8 cellular contexts compared by ENCODE assay signal in genomic region chr15:98650871-98651481, GRCh38. TPM values are rescaled to one million over a fixed set of nuclear protein-coding genes. Genes with fewer than 3 reads are reported as not detected.
DNase-seq lines count a peak whose midpoint lies in the region; ATAC-seq, FAIRE-seq and TF ChIP-seq lines count a peak whose summit lies in the region.

No MANE protein-coding gene starts in this region.

- H3K27ac Mint-ChIP-seq in astrocyte (ENCODE audit: unreplicated experiment), result peak overlapping the region; percentile 99

- FAIRE-seq in A549 (lab: Jason Lieb, UNC), result no peak
- no peak for FAIRE-seq in astrocyte (lab: Jason Lieb, UNC)

- H3K9me3 Mint-ChIP-seq in astrocyte (ENCODE audit: unreplicated experiment), result peaks cover 1% of the 10 kb centered on the region

- peaks cover 2% of the 10 kb centered on the region for H3K36me3 Mint-ChIP-seq in astrocyte (ENCODE audit: low read depth, unreplicated experiment)

- TF ChIP-seq EP300 in A549 (IDR thresholded peaks at IDR 0.05), result no peak

- no peaks in the 10 kb centered on the region for H3K36me3 ChIP-seq in Loucy (ENCODE audit: insufficient read depth, low read length)
- H3K36me3 ChIP-seq in astrocyte (ENCODE audit: insufficient read depth, low read length), result no peaks in the 10 kb centered on the region
- H3K36me3 ChIP-seq in kidney epithelial cell (ENCODE audit: control insufficient read depth, insufficient read depth, low read length), result no peaks in the 10 kb centered on the region

- H3F3A ChIP-seq in Loucy (ENCODE audit: low read depth), result no peaks in the 10 kb centered on the region

- TF ChIP-seq RAD21 in A549 (conservative IDR thresholded peaks at IDR 0.05 in 1 of 2, IDR thresholded peaks at IDR 0.05 in 1 of 2), result no peak

- H3K4me2 ChIP-seq in A549 (peak overlapping the region; percentile 79), Loucy (ENCODE audit: low read depth, low read length, poor library complexity, severe bottlenecking) (peak overlapping the region; percentile 89), astrocyte (ENCODE audit: low read length) (peak overlapping the region; percentile 92)

- H3K9ac ChIP-seq in Loucy (ENCODE audit: low read depth, low read length, poor library complexity, severe bottlenecking) (peak overlapping the region; percentile 71), astrocyte (ENCODE audit: low read length) (peak overlapping the region; percentile 96)

- peaks cover 33% of the 10 kb centered on the region for H3K4me1 Mint-ChIP-seq in astrocyte (ENCODE audit: low read depth, unreplicated experiment)

- H3K4me3 Mint-ChIP-seq in astrocyte (ENCODE audit: unreplicated experiment), result peak overlapping the region; percentile 100

- WGBS in A549 (ENCODE audit: missing lambda C conversion rate), result 23% methylated on average over 37 of the region's 37 CpGs

- H3K27me3 ChIP-seq in Loucy (ENCODE audit: insufficient read depth, low read length, poor library complexity, severe bottlenecking) (peaks cover 9% of the 10 kb centered on the region), astrocyte (ENCODE audit: insufficient read depth, low read length) (no peaks in the 10 kb centered on the region), kidney epithelial cell (ENCODE audit: control insufficient read depth, insufficient read depth, low read length) (no peaks in the 10 kb centered on the region)

- H4K20me1 ChIP-seq in Loucy (ENCODE audit: insufficient read depth, low read length, poor library complexity, severe bottlenecking) (peaks cover 57% of the 10 kb centered on the region), astrocyte (ENCODE audit: insufficient read depth, low read length) (peaks cover 57% of the 10 kb centered on the region)

- no peak overlapping the region for H2AFZ ChIP-seq in Loucy (ENCODE audit: low read length)
- peak overlapping the region; percentile 43 for H2AFZ ChIP-seq in astrocyte (ENCODE audit: low read depth, low read length)

- no peak for TF ChIP-seq POLR2A in A549 (IDR thresholded peaks at IDR 0.05; ENCODE audit: low read length)

- POLR2A ChIA-PET in A549 (lab: Yijun Ruan, JAX), result no interaction called here

- no peaks in the 10 kb centered on the region for H3K9me2 ChIP-seq in Loucy (replicated peaks; ENCODE audit: low read depth, low read length)

- H3K4me3 ChIP-seq in A549 (peak overlapping the region; percentile 84), Loucy (ENCODE audit: low read length, poor library complexity, severe bottlenecking) (peak overlapping the region; percentile 73), astrocyte (ENCODE audit: insufficient read depth, low read depth, low read length) (peak overlapping the region; percentile 80), kidney epithelial cell (ENCODE audit: low read depth, low read length) (peak overlapping the region; percentile 85)

- H3K79me2 ChIP-seq in Loucy (ENCODE audit: insufficient read depth, low read length) (peaks cover 67% of the 10 kb centered on the region), astrocyte (ENCODE audit: insufficient read depth, low read length) (peaks cover 71% of the 10 kb centered on the region)

- H3K9me3 ChIP-seq in A549 (no peaks in the 10 kb centered on the region), Loucy (ENCODE audit: insufficient read depth, low read depth, low read length) (no peaks in the 10 kb centered on the region), astrocyte (ENCODE audit: insufficient read depth, low read depth, low read length) (no peaks in the 10 kb centered on the region)

- H3K4me1 ChIP-seq in A549 (peaks cover 44% of the 10 kb centered on the region), Loucy (ENCODE audit: insufficient read depth, low read length, poor library complexity, severe bottlenecking) (peaks cover 50% of the 10 kb centered on the region), astrocyte (ENCODE audit: insufficient read depth, low read length) (peaks cover 17% of the 10 kb centered on the region)

- H3K27ac ChIP-seq in A549 (peak overlapping the region; percentile 96 to 97), astrocyte (ENCODE audit: low read depth, low read length) (peak overlapping the region; percentile 92)

- no peak for TF ChIP-seq CTCF in A549 (IDR thresholded peaks at IDR 0.05)
- no peak for TF ChIP-seq CTCF in Loucy (conservative IDR thresholded peaks at IDR 0.05; ENCODE audit: low read length)
- no peak for TF ChIP-seq CTCF in astrocyte (IDR thresholded peaks at IDR 0.05; ENCODE audit: insufficient read depth, low read depth, low read length)
- TF ChIP-seq CTCF in kidney epithelial cell (IDR thresholded peaks at IDR 0.05; ENCODE audit: insufficient read depth, low read length, poor library complexity, severe bottlenecking), result no peak

- no peaks in the 10 kb centered on the region for H3K27me3 Mint-ChIP-seq in astrocyte (ENCODE audit: low read depth, unreplicated experiment)

- no peak for ATAC-seq in A549
- ATAC-seq in GM19467 (IDR thresholded peaks at IDR 0.05; ENCODE audit: unreplicated experiment), result no peak

- DNase-seq in A549 (ENCODE audit: low read depth in 1 of 2, low spot score in 1 of 2) (peak in 1 of 2 experiments; percentile 36), astrocyte (ENCODE audit: low read depth) (peak; percentile 28), kidney epithelial cell (ENCODE audit: low read depth) (no peak), NCI-H2196 treated with DMSO at 0.1 percent for 48 hours (lab: John Stamatoyannopoulos, UW; ENCODE audit: unreplicated experiment) (no peak), cerebellar nuclear complex (lab: John Stamatoyannopoulos, UW) (no peak)
- DNase-seq in stimulated activated CD4-positive, alpha-beta T cell treated with anti-CD3 and anti-CD28 coated beads, Interleukin-4, amount 100 ng/mL, for 24 hours, result peak; percentile 26

- CTCF ChIA-PET in A549 (lab: Yijun Ruan, JAX), result interaction anchor here (0.7 to 9.3 kb wide), 7 partner anchors 9 to 426 kb away, joined by 3 to 64 read pairs (median 3); no protein-coding TSS in a partner anchor

TF ChIP-seq in A549, 52 proteins besides CTCF, POLR2A, EP300 and RAD21:
- TF ChIP-seq CEBPB (IDR thresholded peaks at IDR 0.05), result peak in 1 of 2 experiments; percentile 31; a peak in 1 of 4 replicates
- TF ChIP-seq, protein P1, sequence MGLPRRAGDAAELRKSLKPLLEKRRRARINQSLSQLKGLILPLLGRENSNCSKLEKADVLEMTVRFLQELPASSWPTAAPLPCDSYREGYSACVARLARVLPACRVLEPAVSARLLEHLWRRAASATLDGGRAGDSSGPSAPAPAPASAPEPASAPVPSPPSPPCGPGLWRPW (IDR thresholded peaks at IDR 0.05), result no peak
TF ChIP-seq in A549: peak in this region for 1.

RNA-seq across cellular contexts. Expression of gene IGF1R, which starts 2.6 kb away (rescaled TPM):
- polyA plus RNA-seq in A549 (2011; rRNA removed), result 69.5 and 117 TPM in 2 replicates
- 53.7 and 64.5 TPM in 2 replicates for polyA plus RNA-seq in A549 (2012; cell fraction: cytosol; rRNA removed)
- 140 and 145 TPM in 2 replicates for polyA plus RNA-seq in A549 (2012; cell fraction: nucleus; rRNA removed)
- polyA plus RNA-seq in A549 (2017; fragmentation: RNase III; extraction: RNeasy Plus Mini Kit Qiagen cat#74134 plus additional on column Dnase treatment), result 38.5 to 48.4 TPM (median 42.6 TPM) in 3 replicates
- 348 and 449 TPM in 2 replicates for polyA minus RNA-seq in A549 (2011; rRNA and poly(A)+ RNA removed)
- 247 and 270 TPM in 2 replicates for total RNA-seq in astrocyte
- total RNA-seq in kidney epithelial cell, result 62.7 and 68.4 TPM in 2 replicates

Comparison
In these comparisons a context has a peak if more than half of its experiments do, and no peak if none do; other contexts are left out.
1. DNase-seq: peak in astrocyte (single experiment) and stimulated activated CD4-positive, alpha-beta T cell treated with anti-CD3 and anti-CD28 coated beads, Interleukin-4, amount 100 ng/mL, for 24 hours (single experiment); none in kidney epithelial cell (single experiment), NCI-H2196 treated with DMSO at 0.1 percent for 48 hours (single experiment) and cerebellar nuclear complex (0 of 2).
2. Peak in every context shown above with its lines, with median percentiles within 50 percentile points of each other: H3K4me2 ChIP-seq and H3K4me3 ChIP-seq.